ENCODE assay signal across 22 cellular contexts in genomic region chr4:2438822-2439718, GRCh38.
DNase-seq lines count a peak whose midpoint lies in the region; TF ChIP-seq lines count a peak whose summit lies in the region.
"Had no signal": no experiment of that assay in that cellular context is flagged by ENCODE, and none has a peak within 500 bp of the region (broad histone marks: within the 10 kb centered on the region; RNA-seq: fewer than 3 reads in every experiment).

No MANE protein-coding gene starts in this region.

- H3K9me3 ChIP-seq in HEK293 (ENCODE audit: control insufficient read depth, insufficient read depth, low read depth, low read length): no peaks in the 10 kb centered on the region
- no peaks in the 10 kb centered on the region for H3K9me3 ChIP-seq in NT2/D1 (ENCODE audit: insufficient read depth, low read length)
- H3K9me3 ChIP-seq: A549; BLaER1 treated with 17β-estradiol and CSF1 and Interleukin-3, amounts not matched to agents 10 nM and 100 nM had no signal

- TF ChIP-seq CTCF in HEK293 (tag by site-specific recombination; IDR thresholded peaks at IDR 0.05): no peak

- H3K36me3 ChIP-seq in HEK293 (ENCODE audit: control insufficient read depth in 2 of 2, insufficient read depth in 1 of 2, low read length in 2 of 2) (no peaks in the 10 kb centered on the region), NT2/D1 (ENCODE audit: insufficient read depth, insufficient read length, low read length) (no peaks in the 10 kb centered on the region)
- H3K36me3 ChIP-seq: BLaER1 treated with 17β-estradiol and CSF1 and Interleukin-3, amounts not matched to agents 10 nM and 100 nM had no signal

- H3K27me3 ChIP-seq in NT2/D1 (ENCODE audit: insufficient read depth, insufficient read length): no peaks in the 10 kb centered on the region
- H3K27me3 ChIP-seq: BLaER1 treated with 17β-estradiol and CSF1 and Interleukin-3, amounts not matched to agents 10 nM and 100 nM had no signal

- CTCF ChIA-PET in HEK293 (lab: Yijun Ruan, JAX): interaction anchor here (0.7 kb wide), 1 partner anchor 215 kb away, joined by 3 read pairs; no protein-coding TSS in a partner anchor

- DNase-seq in NT2/D1 (ENCODE audit: low read depth, low spot score) (no peak), fibroblast of gingiva (ENCODE audit: low read depth) (peak; percentile 11), midbrain (lab: John Stamatoyannopoulos, UW) (peak; percentile 42), putamen (ENCODE audit: low spot score) (no peak), SIG-M5 treated with dmso at 0.1 percent for 504 hours (lab: John Stamatoyannopoulos, UW; ENCODE audit: unreplicated experiment) (no peak)
- no peak for DNase-seq in activated CD8-positive, alpha-beta memory T cell treated with anti-CD3 and anti-CD28 coated beads, Interleukin-2, amount 50 U/mL, for 48 hours
- DNase-seq: AML-193; CD4-positive, alpha-beta T cell; Kasumi-1; MV-4-11; NCI-H2029; NCI-H446 treated with DMSO at 0.1 percent for 48 hours; NCI-H526; NCI-H82; NK-92 treated with Interleukin-12 subunit alpha and Interleukin-12 subunit beta, amount 100 ng/mL, for 24 hours; PC-9; RPMI8226; SHP77 had no signal

- no peak overlapping the region for H3K27ac ChIP-seq in HEK293 (ENCODE audit: extremely low read depth, low read depth, low read length)
- H3K27ac ChIP-seq: A549; BLaER1 treated with 17β-estradiol and CSF1 and Interleukin-3, amounts not matched to agents 10 nM and 100 nM; HL-60; PC-9 had no signal

- H3K4me1 ChIP-seq in HEK293 (ENCODE audit: control insufficient read depth, insufficient read depth, low read length) (no peaks in the 10 kb centered on the region), NT2/D1 (ENCODE audit: insufficient read depth, insufficient read length) (peaks cover 18% of the 10 kb centered on the region)

- POLR2A ChIA-PET in HEK293 (lab: Yijun Ruan, JAX): no interaction called here

- no peak overlapping the region for H3K4me3 ChIP-seq in HEK293 (ENCODE audit: low read depth, low read length)
- no peak overlapping the region for H3K4me3 ChIP-seq in NT2/D1 (ENCODE audit: insufficient read length, low read depth)
- H3K4me3 ChIP-seq: A549; BLaER1 treated with 17β-estradiol and CSF1 and Interleukin-3, amounts not matched to agents 10 nM and 100 nM; PC-9 had no signal

- H3K9ac ChIP-seq in NT2/D1 (ENCODE audit: insufficient read length, low read depth): peak overlapping the region; percentile 32
- H3K9ac ChIP-seq: BLaER1 treated with 17β-estradiol and CSF1 and Interleukin-3, amounts not matched to agents 10 nM and 100 nM had no signal

TF ChIP-seq in HEK293, 187 proteins besides CTCF, POLR2A, EP300 and RAD21 (continues in another document):
- TF ChIP-seq EGR2 (tag by site-specific recombination; IDR thresholded peaks at IDR 0.05; ENCODE audit: low read depth) (no peak), PRDM2 (tag by site-specific recombination; IDR thresholded peaks at IDR 0.05; ENCODE audit: borderline replicate concordance) (no peak), ZNF521 (tag by site-specific recombination; IDR thresholded peaks at IDR 0.05) (no peak), ZFHX2 (tag by site-specific recombination; conservative IDR thresholded peaks at IDR 0.05) (peak; percentile 35; the same call in 1 of the 2 replicates), ZNF202 (tag by site-specific recombination; IDR thresholded peaks at IDR 0.05; ENCODE audit: borderline replicate concordance) (no peak), ZNF114 (tag by site-specific recombination; IDR thresholded peaks at IDR 0.05) (no peak), ZSCAN4 (tag by site-specific recombination; IDR thresholded peaks at IDR 0.05) (no peak), ZNF433 (tag by site-specific recombination; IDR thresholded peaks at IDR 0.05; ENCODE audit: low read depth) (no peak), ZNF335 (tag by site-specific recombination; conservative IDR thresholded peaks at IDR 0.05) (peak; percentile 39; the same call in 1 of the 2 replicates), ZNF624 (tag by site-specific recombination; IDR thresholded peaks at IDR 0.05) (no peak), PATZ1 (tag by site-specific recombination; IDR thresholded peaks at IDR 0.05) (no peak), ZNF138 (tag by site-specific recombination; IDR thresholded peaks at IDR 0.05; ENCODE audit: borderline replicate concordance) (no peak), ZNF16 (tag by site-specific recombination; IDR thresholded peaks at IDR 0.05; ENCODE audit: low read depth) (no peak), ZNF530 (tag by site-specific recombination; IDR thresholded peaks at IDR 0.05; ENCODE audit: low read depth) (no peak), ZNF223 (tag by site-specific recombination; IDR thresholded peaks at IDR 0.05) (0 out of 2 replicates have a peak, but pooled peaks have one; percentile 64), ZNF214 (tag by site-specific recombination; IDR thresholded peaks at IDR 0.05; ENCODE audit: borderline replicate concordance) (no peak), ZIC2 (tag by site-specific recombination; IDR thresholded peaks at IDR 0.05) (peak; percentile 87), GLIS2 (tag by site-specific recombination; IDR thresholded peaks at IDR 0.05) (no peak), ZFP41 (tag by site-specific recombination; IDR thresholded peaks at IDR 0.05; ENCODE audit: borderline replicate concordance) (no peak)

Comparison
In these comparisons a context has a peak if more than half of its experiments do, and no peak if none do; other contexts are left out.
1. DNase-seq: peak in fibroblast of gingiva (single experiment) and midbrain (single experiment); none in NT2/D1 (single experiment), activated CD8-positive, alpha-beta memory T cell treated with anti-CD3 and anti-CD28 coated beads, Interleukin-2, amount 50 U/mL, for 48 hours (single experiment), putamen (single experiment) and SIG-M5 treated with dmso at 0.1 percent for 504 hours (single experiment).